In the genomic region with DNA sequence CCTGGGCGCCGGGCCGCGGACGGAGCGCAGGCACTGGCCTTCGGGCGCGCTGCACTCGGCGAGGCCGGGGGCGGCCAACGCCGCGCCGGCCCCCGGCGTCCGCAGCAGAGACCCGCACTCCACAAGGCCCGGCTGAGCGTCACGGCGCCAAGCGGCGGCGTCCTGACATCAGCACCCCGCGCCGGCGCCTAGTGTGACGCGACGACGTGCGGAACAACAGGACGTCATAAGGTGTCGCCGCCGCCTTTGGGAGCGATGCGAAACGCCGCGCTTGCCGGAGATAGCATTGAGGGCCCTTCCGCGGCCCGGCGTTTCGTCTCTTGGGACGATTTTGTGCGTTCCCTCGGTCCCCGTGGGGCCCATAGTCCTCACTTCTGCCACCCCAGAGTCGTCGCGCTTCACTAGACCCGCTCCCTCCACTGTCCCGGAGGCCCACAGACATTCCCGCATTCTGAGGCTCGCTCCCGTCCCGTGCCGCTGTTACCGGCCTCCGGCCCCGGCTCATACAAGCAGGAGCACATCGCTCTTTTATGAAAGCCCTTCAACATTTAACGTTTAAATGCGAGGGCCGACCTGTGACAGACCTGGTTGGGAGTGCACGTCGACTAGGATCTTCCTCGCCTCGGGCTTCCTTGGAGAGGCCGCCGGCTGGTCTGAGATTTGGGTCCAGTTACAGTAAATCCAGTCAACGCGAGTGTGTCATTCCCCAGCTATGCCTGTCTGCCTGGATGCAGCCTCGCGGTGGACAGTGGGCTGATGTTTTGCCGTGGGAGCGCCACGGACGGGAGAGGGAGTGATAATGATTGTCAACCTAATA, we compare ENCODE assay signal across 8 cellular contexts. TPM values are rescaled to one million over a fixed set of nuclear protein-coding genes. Genes with fewer than 3 reads are reported as not detected.
DNase-seq lines count a peak whose midpoint lies in the region; ATAC-seq and TF ChIP-seq lines count a peak whose summit lies in the region.

Gene SSU72, minus strand, starts transcription at position 143 of the 817 bp plus-strand sequence. CDS start 306 bp downstream, outside the sequence.

- H3K27me3 ChIP-seq in BLaER1: peaks cover 30% of the 10 kb centered on the region

- intact Hi-C loops in lower leg skin (cut with DNase I; ENCODE audit: low total_unique reads): no loop called here

- H3K4me3 ChIP-seq in BLaER1 (peak within 1 kb of the TSS; percentile 98), lower leg skin (ENCODE audit: low read depth, poor library complexity, severe bottlenecking) (peak within 1 kb of the TSS; percentile 100)

- TF ChIP-seq CTCF in lower leg skin (IDR thresholded peaks at IDR 0.05): no peak

- H3K4me2 ChIP-seq in BLaER1: peak within 1 kb of the TSS; percentile 87

- H3K9me3 ChIP-seq in BLaER1: no peaks in the 10 kb centered on the region

- 1% methylated on average over 28 to 56 of the region's 87 CpGs for WGBS in lower leg skin, 2 donors

- peak in 1 of 2 donors; percentile 92 for TF ChIP-seq POLR2A in lower leg skin (IDR thresholded peaks at IDR 0.05)

- H4K20me1 ChIP-seq in BLaER1: peaks cover 44% of the 10 kb centered on the region

- peak within 1 kb of the TSS; percentile 100 for H3K27ac ChIP-seq in BLaER1

- H3K4me1 ChIP-seq in BLaER1: peaks cover 32% of the 10 kb centered on the region

- ATAC-seq in GM19324 (IDR thresholded peaks at IDR 0.05; ENCODE audit: low FRiP score, unreplicated experiment) (peak; percentile 89), HG03460 (IDR thresholded peaks at IDR 0.05; ENCODE audit: unreplicated experiment) (peak; percentile 69)

- DNase-seq in NCI-H748 (lab: John Stamatoyannopoulos, UW; ENCODE audit: unreplicated experiment) (peak; percentile 88), dermis microvascular lymphatic vessel endothelial cell (ENCODE audit: low read depth in 2 of 2) (peak; percentile 86 to 95), lower leg skin (ENCODE audit: low spot score in 2 of 2) (peak; percentile 90 to 98)
- peak; percentile 88 to 90 for DNase-seq in activated CD4-positive, alpha-beta T cell treated with anti-CD3 and anti-CD28 coated beads, Interleukin-2, amount 50 U/mL, for 4 hours
- DNase-seq in stimulated activated CD4-positive, alpha-beta T cell treated with anti-CD3 and anti-CD28 coated beads, Interleukin-4, amount 100 ng/mL, for 4 hours: peak; percentile 89 to 92

- peak within 1 kb of the TSS; percentile 98 for H3K9ac ChIP-seq in BLaER1

- peaks cover 22% of the 10 kb centered on the region for H3K36me3 ChIP-seq in BLaER1

RNA-seq across cellular contexts. Expression of gene SSU72, which starts in this region (rescaled TPM):
- total RNA-seq in dermis microvascular lymphatic vessel endothelial cell (48.9 and 65.9 TPM in 2 replicates), lower leg skin (100 to 1,000 TPM in 3 of 4 donors, 10 to 100 TPM in 1; 96.4 to 163 (median 123) TPM)

Comparison
In these comparisons a context has a peak if more than half of its experiments do, and no peak if none do; other contexts are left out.
1. Peak in every context shown above with its lines: DNase-seq, ATAC-seq, H3K4me3 ChIP-seq and H3K27ac ChIP-seq.